ENCODE assay signal across 1 cellular context in genomic region chr18:13372405-13372995, GRCh38.
TF ChIP-seq lines count a peak whose summit lies in the region.

No MANE protein-coding gene starts in this region.

TF ChIP-seq in HepG2, 621 proteins besides CTCF, POLR2A, EP300 and RAD21 (continued from another document):
- TF ChIP-seq ZBTB40 (IDR thresholded peaks at IDR 0.05) (peak; percentile 16; the same call in 1 of the 2 replicates), ZBTB40 (CRISPR knock-in tag; IDR thresholded peaks at IDR 0.05) (peak; percentile 98)
